ENCODE assay signal across 1 cellular context in the genomic region with DNA sequence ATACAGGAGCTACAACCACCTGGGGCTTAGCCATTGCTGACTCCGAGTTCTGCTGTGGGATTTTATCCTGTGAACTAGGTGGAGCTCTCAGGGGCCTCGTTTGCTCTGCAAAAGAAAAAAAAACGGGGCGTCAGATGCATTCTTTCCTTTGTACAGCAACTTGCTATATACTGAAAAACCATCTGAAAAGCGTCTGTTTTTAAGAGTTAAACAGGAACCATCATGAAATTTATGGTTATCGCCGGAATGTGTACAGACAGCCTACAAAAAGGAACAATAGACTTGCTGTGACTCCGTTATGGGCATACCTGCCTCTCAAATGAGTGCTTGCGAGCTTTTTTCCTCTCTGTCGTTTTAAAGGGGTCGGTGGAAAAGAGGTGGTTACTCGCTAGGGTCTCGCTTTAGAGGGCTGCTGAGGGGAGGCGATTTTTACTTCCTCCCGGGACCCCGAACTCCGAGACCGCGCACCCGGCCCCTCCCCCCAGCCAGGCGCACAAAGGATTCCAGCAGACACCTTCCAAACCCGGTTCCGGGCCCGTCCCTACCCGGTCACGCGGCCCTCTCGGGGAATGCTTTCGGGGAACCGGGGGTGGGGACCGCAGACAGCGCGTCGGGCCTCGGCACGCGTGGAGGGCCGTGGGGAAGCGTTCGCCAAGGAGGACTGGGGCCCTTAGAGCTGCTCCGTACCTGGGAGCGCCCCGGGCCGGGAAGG.
A peak's percentile ranks its signal among the peaks of the same experiment; 100 is the strongest.
TF ChIP-seq lines count a peak whose summit lies in the region.

No MANE protein-coding gene starts in this region.

TF ChIP-seq in HepG2, 621 proteins besides CTCF, POLR2A, EP300 and RAD21 (continued from another document):
- TF ChIP-seq, protein P1, sequence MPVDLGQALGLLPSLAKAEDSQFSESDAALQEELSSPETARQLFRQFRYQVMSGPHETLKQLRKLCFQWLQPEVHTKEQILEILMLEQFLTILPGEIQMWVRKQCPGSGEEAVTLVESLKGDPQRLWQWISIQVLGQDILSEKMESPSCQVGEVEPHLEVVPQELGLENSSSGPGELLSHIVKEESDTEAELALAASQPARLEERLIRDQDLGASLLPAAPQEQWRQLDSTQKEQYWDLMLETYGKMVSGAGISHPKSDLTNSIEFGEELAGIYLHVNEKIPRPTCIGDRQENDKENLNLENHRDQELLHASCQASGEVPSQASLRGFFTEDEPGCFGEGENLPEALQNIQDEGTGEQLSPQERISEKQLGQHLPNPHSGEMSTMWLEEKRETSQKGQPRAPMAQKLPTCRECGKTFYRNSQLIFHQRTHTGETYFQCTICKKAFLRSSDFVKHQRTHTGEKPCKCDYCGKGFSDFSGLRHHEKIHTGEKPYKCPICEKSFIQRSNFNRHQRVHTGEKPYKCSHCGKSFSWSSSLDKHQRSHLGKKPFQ (CRISPR knock-in tag; IDR thresholded peaks at IDR 0.05; ENCODE audit: insufficient replicate concordance), result no peak
- TF ChIP-seq PAX8 (CRISPR knock-in tag; IDR thresholded peaks at IDR 0.05; ENCODE audit: borderline replicate concordance) (peak; percentile 95; the same call in 1 of the 2 replicates), SMARCE1 (IDR thresholded peaks at IDR 0.05; ENCODE audit: borderline replicate concordance) (no peak), MXD1 (CRISPR knock-in tag; IDR thresholded peaks at IDR 0.05) (peak; percentile 72; the same call in 1 of the 2 replicates), ZBTB20 (CRISPR knock-in tag; IDR thresholded peaks at IDR 0.05; ENCODE audit: borderline replicate concordance, low read depth) (0 out of 2 replicates have a peak, but pooled peaks have one; percentile 49), HIVEP1 (CRISPR knock-in tag; IDR thresholded peaks at IDR 0.05) (peak; percentile 74), ARNTL (CRISPR knock-in tag; IDR thresholded peaks at IDR 0.05) (peak; percentile 75), TEAD3 (CRISPR knock-in tag; optimal IDR thresholded peaks at IDR 0.05; ENCODE audit: borderline replicate concordance) (peak; percentile 35), DR1 (CRISPR knock-in tag; IDR thresholded peaks at IDR 0.05) (peak; percentile 34; the same call in 1 of the 2 replicates), ZSCAN12 (CRISPR knock-in tag; IDR thresholded peaks at IDR 0.05) (no peak), FOXO4 (CRISPR knock-in tag; conservative IDR thresholded peaks at IDR 0.05) (0 out of 2 replicates have a peak, but pooled peaks have one; percentile 89), RARG (CRISPR knock-in tag; IDR thresholded peaks at IDR 0.05; ENCODE audit: low read depth) (0 out of 2 replicates have a peak, but pooled peaks have one; percentile 17), ZNF883 (CRISPR knock-in tag; IDR thresholded peaks at IDR 0.05; ENCODE audit: not compliant biosample characterization) (no peak), SP140L (CRISPR knock-in tag; IDR thresholded peaks at IDR 0.05; ENCODE audit: borderline replicate concordance) (no peak), ZNF567 (CRISPR knock-in tag; IDR thresholded peaks at IDR 0.05; ENCODE audit: borderline replicate concordance) (no peak), RXRA (CRISPR knock-in tag; IDR thresholded peaks at IDR 0.05) (peak; percentile 30; the same call in 1 of the 2 replicates), ZNF552 (CRISPR knock-in tag; IDR thresholded peaks at IDR 0.05; ENCODE audit: borderline replicate concordance) (no peak), ETV6 (CRISPR knock-in tag; conservative IDR thresholded peaks at IDR 0.05) (no peak), NR0B2 (CRISPR knock-in tag; IDR thresholded peaks at IDR 0.05) (0 out of 2 replicates have a peak, but pooled peaks have one; percentile 36), KDM5B (CRISPR knock-in tag; IDR thresholded peaks at IDR 0.05; ENCODE audit: borderline replicate concordance) (peak; percentile 67), ZNF33B (CRISPR knock-in tag; IDR thresholded peaks at IDR 0.05) (no peak), KDM2A (CRISPR knock-in tag; IDR thresholded peaks at IDR 0.05; ENCODE audit: borderline replicate concordance, low read depth) (peak; percentile 67; the same call in 1 of the 2 replicates), HDAC1 (CRISPR knock-in tag; IDR thresholded peaks at IDR 0.05) (peak; percentile 36; the same call in 1 of the 2 replicates), MLX (CRISPR knock-in tag; IDR thresholded peaks at IDR 0.05) (no peak), ZNF678 (CRISPR knock-in tag; IDR thresholded peaks at IDR 0.05) (0 out of 2 replicates have a peak, but pooled peaks have one; percentile 37), YEATS4 (CRISPR knock-in tag; IDR thresholded peaks at IDR 0.05; ENCODE audit: borderline replicate concordance) (0 out of 2 replicates have a peak, but pooled peaks have one; percentile 17), ZNF776 (CRISPR knock-in tag; IDR thresholded peaks at IDR 0.05) (0 out of 2 replicates have a peak, but pooled peaks have one; percentile 30)
- TF ChIP-seq, protein P2, sequence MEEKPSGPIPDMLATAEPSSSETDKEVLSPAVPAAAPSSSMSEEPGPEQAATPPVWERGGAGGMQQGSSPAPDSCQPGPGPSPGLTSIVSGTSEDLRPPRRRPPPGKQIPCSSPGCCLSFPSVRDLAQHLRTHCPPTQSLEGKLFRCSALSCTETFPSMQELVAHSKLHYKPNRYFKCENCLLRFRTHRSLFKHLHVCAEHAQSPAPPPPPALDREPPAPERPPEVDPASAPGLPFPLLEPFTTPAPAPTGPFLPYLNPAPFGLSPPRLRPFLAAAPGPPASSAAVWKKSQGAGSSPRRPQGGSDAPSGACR (CRISPR knock-in tag; IDR thresholded peaks at IDR 0.05), result no peak; the same call in 1 of the 2 replicates
- TF ChIP-seq, protein P3, sequence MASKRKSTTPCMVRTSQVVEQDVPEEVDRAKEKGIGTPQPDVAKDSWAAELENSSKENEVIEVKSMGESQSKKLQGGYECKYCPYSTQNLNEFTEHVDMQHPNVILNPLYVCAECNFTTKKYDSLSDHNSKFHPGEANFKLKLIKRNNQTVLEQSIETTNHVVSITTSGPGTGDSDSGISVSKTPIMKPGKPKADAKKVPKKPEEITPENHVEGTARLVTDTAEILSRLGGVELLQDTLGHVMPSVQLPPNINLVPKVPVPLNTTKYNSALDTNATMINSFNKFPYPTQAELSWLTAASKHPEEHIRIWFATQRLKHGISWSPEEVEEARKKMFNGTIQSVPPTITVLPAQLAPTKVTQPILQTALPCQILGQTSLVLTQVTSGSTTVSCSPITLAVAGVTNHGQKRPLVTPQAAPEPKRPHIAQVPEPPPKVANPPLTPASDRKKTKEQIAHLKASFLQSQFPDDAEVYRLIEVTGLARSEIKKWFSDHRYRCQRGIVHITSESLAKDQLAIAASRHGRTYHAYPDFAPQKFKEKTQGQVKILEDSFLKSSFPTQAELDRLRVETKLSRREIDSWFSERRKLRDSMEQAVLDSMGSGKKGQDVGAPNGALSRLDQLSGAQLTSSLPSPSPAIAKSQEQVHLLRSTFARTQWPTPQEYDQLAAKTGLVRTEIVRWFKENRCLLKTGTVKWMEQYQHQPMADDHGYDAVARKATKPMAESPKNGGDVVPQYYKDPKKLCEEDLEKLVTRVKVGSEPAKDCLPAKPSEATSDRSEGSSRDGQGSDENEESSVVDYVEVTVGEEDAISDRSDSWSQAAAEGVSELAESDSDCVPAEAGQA (IDR thresholded peaks at IDR 0.05; ENCODE audit: low read depth), result no peak
- TF ChIP-seq, protein P3 (CRISPR knock-in tag; IDR thresholded peaks at IDR 0.05; ENCODE audit: borderline replicate concordance), result peak; percentile 17; the same call in 1 of the 2 replicates
- TF ChIP-seq, protein P4, sequence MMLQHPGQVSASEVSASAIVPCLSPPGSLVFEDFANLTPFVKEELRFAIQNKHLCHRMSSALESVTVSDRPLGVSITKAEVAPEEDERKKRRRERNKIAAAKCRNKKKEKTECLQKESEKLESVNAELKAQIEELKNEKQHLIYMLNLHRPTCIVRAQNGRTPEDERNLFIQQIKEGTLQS (CRISPR knock-in tag; IDR thresholded peaks at IDR 0.05), result no peak
- TF ChIP-seq, protein P5, sequence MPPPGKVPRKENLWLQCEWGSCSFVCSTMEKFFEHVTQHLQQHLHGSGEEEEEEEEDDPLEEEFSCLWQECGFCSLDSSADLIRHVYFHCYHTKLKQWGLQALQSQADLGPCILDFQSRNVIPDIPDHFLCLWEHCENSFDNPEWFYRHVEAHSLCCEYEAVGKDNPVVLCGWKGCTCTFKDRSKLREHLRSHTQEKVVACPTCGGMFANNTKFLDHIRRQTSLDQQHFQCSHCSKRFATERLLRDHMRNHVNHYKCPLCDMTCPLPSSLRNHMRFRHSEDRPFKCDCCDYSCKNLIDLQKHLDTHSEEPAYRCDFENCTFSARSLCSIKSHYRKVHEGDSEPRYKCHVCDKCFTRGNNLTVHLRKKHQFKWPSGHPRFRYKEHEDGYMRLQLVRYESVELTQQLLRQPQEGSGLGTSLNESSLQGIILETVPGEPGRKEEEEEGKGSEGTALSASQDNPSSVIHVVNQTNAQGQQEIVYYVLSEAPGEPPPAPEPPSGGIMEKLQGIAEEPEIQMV (CRISPR knock-in tag; IDR thresholded peaks at IDR 0.05; ENCODE audit: low read depth), result peak; percentile 55; the same call in 1 of the 2 replicates
- TF ChIP-seq, protein P6, sequence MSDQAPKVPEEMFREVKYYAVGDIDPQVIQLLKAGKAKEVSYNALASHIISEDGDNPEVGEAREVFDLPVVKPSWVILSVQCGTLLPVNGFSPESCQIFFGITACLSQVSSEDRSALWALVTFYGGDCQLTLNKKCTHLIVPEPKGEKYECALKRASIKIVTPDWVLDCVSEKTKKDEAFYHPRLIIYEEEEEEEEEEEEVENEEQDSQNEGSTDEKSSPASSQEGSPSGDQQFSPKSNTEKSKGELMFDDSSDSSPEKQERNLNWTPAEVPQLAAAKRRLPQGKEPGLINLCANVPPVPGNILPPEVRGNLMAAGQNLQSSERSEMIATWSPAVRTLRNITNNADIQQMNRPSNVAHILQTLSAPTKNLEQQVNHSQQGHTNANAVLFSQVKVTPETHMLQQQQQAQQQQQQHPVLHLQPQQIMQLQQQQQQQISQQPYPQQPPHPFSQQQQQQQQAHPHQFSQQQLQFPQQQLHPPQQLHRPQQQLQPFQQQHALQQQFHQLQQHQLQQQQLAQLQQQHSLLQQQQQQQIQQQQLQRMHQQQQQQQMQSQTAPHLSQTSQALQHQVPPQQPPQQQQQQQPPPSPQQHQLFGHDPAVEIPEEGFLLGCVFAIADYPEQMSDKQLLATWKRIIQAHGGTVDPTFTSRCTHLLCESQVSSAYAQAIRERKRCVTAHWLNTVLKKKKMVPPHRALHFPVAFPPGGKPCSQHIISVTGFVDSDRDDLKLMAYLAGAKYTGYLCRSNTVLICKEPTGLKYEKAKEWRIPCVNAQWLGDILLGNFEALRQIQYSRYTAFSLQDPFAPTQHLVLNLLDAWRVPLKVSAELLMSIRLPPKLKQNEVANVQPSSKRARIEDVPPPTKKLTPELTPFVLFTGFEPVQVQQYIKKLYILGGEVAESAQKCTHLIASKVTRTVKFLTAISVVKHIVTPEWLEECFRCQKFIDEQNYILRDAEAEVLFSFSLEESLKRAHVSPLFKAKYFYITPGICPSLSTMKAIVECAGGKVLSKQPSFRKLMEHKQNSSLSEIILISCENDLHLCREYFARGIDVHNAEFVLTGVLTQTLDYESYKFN (CRISPR knock-in tag; conservative IDR thresholded peaks at IDR 0.05), result no peak
